In the genomic region with DNA sequence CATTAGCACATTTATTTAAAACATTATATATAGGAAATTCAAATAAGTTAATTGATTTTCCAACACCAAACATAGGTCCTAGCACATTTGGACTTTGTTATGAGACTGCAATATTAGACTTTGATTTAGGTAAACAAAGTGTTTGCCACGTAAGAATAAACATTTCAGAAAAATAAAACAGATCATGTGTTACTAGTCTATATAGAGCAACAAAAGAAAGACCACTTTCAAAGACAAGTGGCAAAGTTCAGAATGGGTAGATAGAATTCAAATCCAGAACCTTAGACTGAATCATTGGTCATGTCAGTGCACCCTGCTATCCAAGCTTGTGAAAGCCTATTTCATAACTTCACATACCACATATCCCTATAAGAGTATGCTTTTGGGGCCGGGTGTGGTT, we compare ENCODE assay signal across 35 cellular contexts.
"Had no signal": no experiment of that assay in that cellular context is flagged by ENCODE, and none has a peak within 500 bp of the region (broad histone marks: within the 10 kb centered on the region; RNA-seq: fewer than 3 reads in every experiment).

No MANE protein-coding gene starts in this region.

- DNase-seq: Karpas-422, Kasumi-1, MG63, MM.1S, MV-4-11, NCI-H1048, NCI-H1092, NCI-H1092 treated with DMSO at 0.1 percent for 48 hours, NCI-H1105, NCI-H1105 treated with DMSO at 0.1 percent for 48 hours, NCI-H1417, NCI-H1417 treated with DMSO at 0.1 percent for 48 hours, NCI-H1436, NCI-H1436 treated with DMSO at 0.1 percent for 48 hours, NCI-H146, NCI-H1694, NCI-H1694 treated with DMSO at 0.1 percent for 48 hours, NCI-H187, NCI-H187 treated with DMSO at 0.1 percent for 48 hours, NCI-H1930, NCI-H2029, NCI-H2029 treated with DMSO at 0.1 percent for 48 hours, NCI-H2081, NCI-H2081 treated with DMSO at 0.1 percent for 48 hours, NCI-H2107, NCI-H2171, NCI-H2171 treated with DMSO at 0.1 percent for 48 hours, NCI-H2227 treated with DMSO at 0.1 percent for 48 hours, NCI-H226, NCI-H345, NCI-H446, NCI-H446 treated with DMSO at 0.1 percent for 48 hours, NCI-H510A, NCI-H510A treated with DMSO at 0.1 percent for 48 hours had no signal

- H3K4me3 ChIP-seq: MG63 had no signal

- H3K27me3 ChIP-seq: MG63 had no signal

- H3K36me3 ChIP-seq: MG63 had no signal

- H3K4me2 ChIP-seq: KMS-11 had no signal

- H3K9ac ChIP-seq: KMS-11 had no signal

- H3K27ac ChIP-seq: KMS-11 had no signal

- H3K9me3 ChIP-seq: MG63 had no signal
